1 cellular context compared by ENCODE assay signal in genomic region chr19:40229484-40229883, GRCh38.
TF ChIP-seq lines count a peak whose summit lies in the region.

No MANE protein-coding gene starts in this region.

TF ChIP-seq in GM12878, 131 proteins besides CTCF, POLR2A, EP300 and RAD21:
- no peak for TF ChIP-seq PKNOX1 (IDR thresholded peaks at IDR 0.05)
- 0 out of 2 replicates have a peak, but pooled peaks have one; percentile 14 for TF ChIP-seq MTA3 (IDR thresholded peaks at IDR 0.05; ENCODE audit: borderline replicate concordance, low read length)
TF ChIP-seq in GM12878: peak in this region for 1.
